19 cellular contexts compared by ENCODE assay signal in the genomic region with DNA sequence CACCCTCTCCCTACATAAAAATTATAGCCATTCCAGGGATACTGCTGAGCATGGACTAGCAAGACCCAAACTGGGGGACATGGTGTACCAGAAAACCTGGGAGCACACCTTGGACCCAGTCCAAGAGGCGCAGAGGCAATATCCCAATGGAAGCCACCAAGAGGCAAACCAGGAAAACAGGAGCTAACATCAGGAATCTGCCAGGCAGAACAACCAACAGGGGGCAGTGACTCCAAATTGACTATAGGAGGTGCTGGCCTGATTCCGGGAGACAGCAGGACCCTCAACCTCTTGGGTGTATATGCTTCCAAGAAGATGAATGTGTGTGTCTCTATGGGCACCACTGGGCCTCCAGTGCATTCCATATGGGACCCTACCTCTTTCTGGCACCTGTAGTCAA.
DNase-seq lines count a peak whose midpoint lies in the region; ATAC-seq, FAIRE-seq and TF ChIP-seq lines count a peak whose summit lies in the region.
"Had no signal": no experiment of that assay in that cellular context is flagged by ENCODE, and none has a peak within 500 bp of the region (broad histone marks: within the 10 kb centered on the region; RNA-seq: fewer than 3 reads in every experiment).

No MANE protein-coding gene starts in this region.

- peak overlapping the region; percentile 8; the same call in 1 of the 3 replicates for H3K4me2 ChIP-seq in A549
- peak overlapping the region; percentile 12 for H3K4me2 ChIP-seq in GM23248 (ENCODE audit: unreplicated experiment)
- H3K4me2 ChIP-seq: BLaER1 had no signal

- 0 out of 5 replicates have a peak, but pooled peaks of 1 of the 2 experiments have one; percentile 13 for TF ChIP-seq RAD21 in A549 (conservative IDR thresholded peaks at IDR 0.05 in 1 of 2, IDR thresholded peaks at IDR 0.05 in 1 of 2)

- H3K9ac ChIP-seq in GM23248: no peak overlapping the region
- H3K9ac ChIP-seq: BLaER1 had no signal

- ATAC-seq in A549 (no peak), GM21737 (IDR thresholded peaks at IDR 0.05; ENCODE audit: unreplicated experiment) (no peak)
- ATAC-seq: GM12878 had no signal

- H3K9me2 ChIP-seq in GM23248 (ENCODE audit: insufficient read depth): peaks cover 3% of the 10 kb centered on the region; the same call in 1 of the 2 replicates

- no peak for FAIRE-seq in A549 (lab: Jason Lieb, UNC)
- FAIRE-seq: GM12878 had no signal

- CTCF ChIA-PET in A549 (lab: Yijun Ruan, JAX): interaction anchor here (1.0 to 1.3 kb wide), 2 partner anchors 11 to 13 kb away, joined by 3 to 4 read pairs; no protein-coding TSS in a partner anchor

- no peak overlapping the region for H2AFZ ChIP-seq in GM23248

- 100% methylated on average over 2 of the region's 2 CpGs for WGBS in A549 (ENCODE audit: missing lambda C conversion rate)
- 71 to 90% methylated on average over 2 of the region's 2 CpGs for WGBS in GM23248 (ENCODE audit: low coverage in 1 of 2, low lambda C conversion rate in 2 of 2, missing lambda C conversion rate in 2 of 2), 2 experiments

- no peaks in the 10 kb centered on the region for H3K36me3 ChIP-seq in GM23248 (ENCODE audit: low read depth)
- H3K36me3 ChIP-seq in MG63: no peaks in the 10 kb centered on the region
- H3K36me3 ChIP-seq: BLaER1, thyroid gland had no signal

- H3K27ac ChIP-seq in A549 (peak overlapping the region in 1 of 2 experiments; percentile 74; a peak in 3 of 6 replicates), GM23248 (no peak overlapping the region)
- H3K27ac ChIP-seq: BLaER1, thyroid gland had no signal

- TF ChIP-seq POLR2A in A549 (IDR thresholded peaks at IDR 0.05; ENCODE audit: low read length): no peak

- in situ Hi-C loops in GM23248 (cut with MboI): no loop called here

- peaks cover 13% of the 10 kb centered on the region; the same call in 1 of the 3 replicates for H3K9me3 ChIP-seq in A549
- H3K9me3 ChIP-seq in GM23248 (ENCODE audit: low read depth): no peaks in the 10 kb centered on the region
- H3K9me3 ChIP-seq in MG63: no peaks in the 10 kb centered on the region
- H3K9me3 ChIP-seq: thyroid gland had no signal

- TF ChIP-seq EP300 in A549 (IDR thresholded peaks at IDR 0.05): no peak

- DNase-seq in A549 (ENCODE audit: low read depth in 1 of 2, low spot score in 1 of 2): no peak
- DNase-seq in GM23248: no peak
- DNase-seq in iPS-NIHi11 (ENCODE audit: low spot score): peak; percentile 55
- DNase-seq in pons (ENCODE audit: low spot score): no peak
- no peak for DNase-seq in MG63
- no peak for DNase-seq in activated CD4-positive, CD25-positive, alpha-beta regulatory T cell treated with anti-CD3 and anti-CD28 coated beads, Interleukin-2, amount 50 U/mL, for 72 hours
- DNase-seq: activated CD4-positive, alpha-beta T cell treated with anti-CD3 and anti-CD28 coated beads, Interleukin-2, amount 10 ng/mL, durations not matched to agents 7 days and 5 days; activated T-cell treated with anti-CD3 and anti-CD28 coated beads, Interleukin-2, amount 50 U/mL, for 24 hours; DMS79 treated with DMSO at 0.1 percent for 48 hours; NCI-H1092 treated with DMSO at 0.1 percent for 48 hours; NCI-H345; RPMI8226; stimulated activated CD4-positive, alpha-beta T cell treated with anti-CD3 and anti-CD28 coated beads, Interleukin-15, amount 100 ng/mL, for 24 hours; T-helper 9 cell; thyroid gland had no signal

- no peak overlapping the region for H3K4me3 ChIP-seq in A549
- no peak overlapping the region for H3K4me3 ChIP-seq in GM23248
- no peak overlapping the region for H3K4me3 ChIP-seq in WI38 (ENCODE audit: low read depth, low read length)
- no peak overlapping the region for H3K4me3 ChIP-seq in MG63
- H3K4me3 ChIP-seq: BLaER1, GM12878, thyroid gland had no signal

- 0 out of 3 replicates have a peak, but pooled peaks have one; percentile 7 for TF ChIP-seq CTCF in A549 (IDR thresholded peaks at IDR 0.05)
- TF ChIP-seq CTCF in WI38 (IDR thresholded peaks at IDR 0.05; ENCODE audit: low read depth, low read length): peak; percentile 34

- peaks cover 13% of the 10 kb centered on the region for H3F3A ChIP-seq in GM23248 (ENCODE audit: insufficient read depth)

- H3K4me1 ChIP-seq in A549 (peaks cover 20% of the 10 kb centered on the region), GM23248 (ENCODE audit: insufficient read depth) (peaks cover 21% of the 10 kb centered on the region)
- H3K4me1 ChIP-seq: BLaER1, thyroid gland had no signal

- no peaks in the 10 kb centered on the region for H3K79me2 ChIP-seq in GM23248 (ENCODE audit: insufficient read depth)

- H3K27me3 ChIP-seq in GM23248 (replicated peaks; ENCODE audit: insufficient read depth) (no peaks in the 10 kb centered on the region), MG63 (no peaks in the 10 kb centered on the region)
- H3K27me3 ChIP-seq: BLaER1, thyroid gland had no signal

- H4K20me1 ChIP-seq in GM23248 (ENCODE audit: insufficient read depth): no peaks in the 10 kb centered on the region
- H4K20me1 ChIP-seq: BLaER1 had no signal

- POLR2A ChIA-PET in A549 (lab: Yijun Ruan, JAX): no interaction called here

TF ChIP-seq in A549, 52 proteins besides CTCF, POLR2A, EP300 and RAD21:
- TF ChIP-seq ZFP36 (IDR thresholded peaks at IDR 0.05; ENCODE audit: borderline replicate concordance, partially characterized antibody) (no peak), RNF2 (IDR thresholded peaks at IDR 0.05; ENCODE audit: borderline replicate concordance, low read depth) (no peak), EHMT2 (IDR thresholded peaks at IDR 0.05; ENCODE audit: low read depth) (no peak), EHF (CRISPR knock-in tag; IDR thresholded peaks at IDR 0.05) (no peak), RCOR1 (IDR thresholded peaks at IDR 0.05; ENCODE audit: low read depth, low read length) (no peak), HOXB13 (CRISPR knock-in tag; IDR thresholded peaks at IDR 0.05; ENCODE audit: low read depth) (no peak), BHLHE40 (IDR thresholded peaks at IDR 0.05; ENCODE audit: low read depth, low read length) (no peak), MYC (IDR thresholded peaks at IDR 0.05; ENCODE audit: borderline replicate concordance, low read length) (no peak)
- TF ChIP-seq, protein P1, sequence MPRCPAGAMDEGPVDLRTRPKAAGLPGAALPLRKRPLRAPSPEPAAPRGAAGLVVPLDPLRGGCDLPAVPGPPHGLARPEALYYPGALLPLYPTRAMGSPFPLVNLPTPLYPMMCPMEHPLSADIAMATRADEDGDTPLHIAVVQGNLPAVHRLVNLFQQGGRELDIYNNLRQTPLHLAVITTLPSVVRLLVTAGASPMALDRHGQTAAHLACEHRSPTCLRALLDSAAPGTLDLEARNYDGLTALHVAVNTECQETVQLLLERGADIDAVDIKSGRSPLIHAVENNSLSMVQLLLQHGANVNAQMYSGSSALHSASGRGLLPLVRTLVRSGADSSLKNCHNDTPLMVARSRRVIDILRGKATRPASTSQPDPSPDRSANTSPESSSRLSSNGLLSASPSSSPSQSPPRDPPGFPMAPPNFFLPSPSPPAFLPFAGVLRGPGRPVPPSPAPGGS (IDR thresholded peaks at IDR 0.05): no peak
